Comparison of ENCODE assay signal across 8 cellular contexts in the genomic region with DNA sequence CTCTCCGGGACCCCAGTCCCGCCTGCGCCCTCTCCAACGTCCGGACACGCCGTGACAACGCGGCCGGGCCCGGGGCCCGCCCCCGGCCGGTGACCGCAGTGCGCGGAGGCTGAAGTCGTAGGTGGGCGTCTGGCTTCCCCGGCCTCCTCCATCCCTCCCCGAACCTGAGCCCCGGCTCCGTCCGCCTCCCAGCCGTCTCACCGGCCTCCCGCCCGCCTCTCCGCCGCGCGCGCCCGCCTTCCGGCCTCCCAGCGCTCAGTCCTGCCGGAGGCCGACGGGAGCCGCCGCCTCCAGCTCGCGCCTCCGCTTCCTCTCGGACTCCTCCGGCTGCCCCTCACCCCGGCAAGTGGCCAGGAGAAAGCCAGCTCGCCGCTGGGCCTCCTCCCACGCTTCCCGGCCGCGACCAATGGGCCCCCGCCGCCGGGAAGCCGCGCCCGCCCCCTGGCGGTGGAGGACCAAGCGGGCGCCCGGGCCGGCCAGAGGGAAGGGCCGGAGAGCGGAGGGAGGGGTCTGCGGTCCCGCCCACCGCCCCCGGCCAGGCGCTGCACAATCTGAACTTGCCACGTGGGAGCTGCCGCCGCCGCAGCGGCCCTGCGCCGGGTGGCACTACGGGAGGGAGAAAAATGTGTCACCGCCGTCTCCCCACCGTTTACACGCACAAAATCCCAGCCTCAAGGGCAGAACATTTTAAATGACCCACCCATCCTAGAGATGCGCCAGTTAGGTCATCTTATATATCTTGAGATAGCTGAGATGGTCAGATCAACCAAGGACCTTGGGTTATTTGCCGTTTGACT. TPM values are rescaled to one million over a fixed set of nuclear protein-coding genes. Genes with fewer than 3 reads are reported as not detected.
DNase-seq lines count a peak whose midpoint lies in the region; ATAC-seq and TF ChIP-seq lines count a peak whose summit lies in the region.

A gene with protein sequence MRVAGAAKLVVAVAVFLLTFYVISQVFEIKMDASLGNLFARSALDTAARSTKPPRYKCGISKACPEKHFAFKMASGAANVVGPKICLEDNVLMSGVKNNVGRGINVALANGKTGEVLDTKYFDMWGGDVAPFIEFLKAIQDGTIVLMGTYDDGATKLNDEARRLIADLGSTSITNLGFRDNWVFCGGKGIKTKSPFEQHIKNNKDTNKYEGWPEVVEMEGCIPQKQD (minus strand): TSS at position 348 of the 797 bp plus-strand sequence. CDS start 13,339 bp downstream, outside the sequence.

- in situ Hi-C loops in GM18951 (cut with MboI; ENCODE audit: low sequenced_read_pairs, unreplicated experiment), result no loop called here

- H3K4me3 ChIP-seq in AG10803 (ENCODE audit: low read length) (peak within 1 kb of the TSS; percentile 69), kidney epithelial cell (ENCODE audit: low read depth, low read length) (peak within 1 kb of the TSS; percentile 84)

- H3K27me3 ChIP-seq in kidney epithelial cell (ENCODE audit: control insufficient read depth, insufficient read depth, low read length), result no peaks in the 10 kb centered on the region

- TF ChIP-seq POLR2A in GM18951 (IDR thresholded peaks at IDR 0.05; ENCODE audit: extremely low read depth, insufficient read depth, insufficient read length), result peak; percentile 84

- TF ChIP-seq CTCF in AG10803 (conservative IDR thresholded peaks at IDR 0.05; ENCODE audit: low read length) (no peak; the same call in none of the 2 replicates), kidney epithelial cell (IDR thresholded peaks at IDR 0.05; ENCODE audit: insufficient read depth, low read length, poor library complexity, severe bottlenecking) (peak; percentile 9)

- DNase-seq in AG10803 (ENCODE audit: low read depth) (peak; percentile 89), NCI-H345 treated with DMSO at 0.1 percent for 48 hours (lab: John Stamatoyannopoulos, UW; ENCODE audit: unreplicated experiment) (peak; percentile 87), cerebellum (ENCODE audit: low spot score) (peak; percentile 93), kidney epithelial cell (ENCODE audit: low read depth) (peak; percentile 49)
- DNase-seq in activated CD4-positive, CD25-positive, alpha-beta regulatory T cell treated with anti-CD3 and anti-CD28 coated beads, Interleukin-2, amount 50 U/mL, for 72 hours, result peak; percentile 92
- DNase-seq in stimulated activated CD4-positive, alpha-beta T cell treated with anti-CD3 and anti-CD28 coated beads, Interleukin-15, amount 100 ng/mL, for 48 hours (ENCODE audit: low read depth in 2 of 2), result peak; percentile 78 to 83

- ATAC-seq in HG03196 (IDR thresholded peaks at IDR 0.05; ENCODE audit: unreplicated experiment), result peak; percentile 85

- H3K36me3 ChIP-seq in kidney epithelial cell (ENCODE audit: control insufficient read depth, insufficient read depth, low read length), result no peaks in the 10 kb centered on the region

RNA-seq across cellular contexts. Expression of the gene that starts here (rescaled TPM):
- 82.7 TPM for total RNA-seq in cerebellum
- total RNA-seq in kidney epithelial cell, result 73.1 and 89.7 TPM in 2 replicates

Comparison
In these comparisons a context has a peak if more than half of its experiments do, and no peak if none do; other contexts are left out.
1. Peak in every context shown above with its lines: DNase-seq, ATAC-seq and H3K4me3 ChIP-seq.